In genomic region chr4:169634975-169635374, GRCh38 we compare ENCODE assay signal across 1 cellular context.
TF ChIP-seq lines count a peak whose summit lies in the region.

No MANE protein-coding gene starts in this region.

TF ChIP-seq in SK-N-SH, 30 proteins besides CTCF, POLR2A, EP300 and RAD21 (continued from another document):
- no peak for TF ChIP-seq MAX (IDR thresholded peaks at IDR 0.05; ENCODE audit: low read depth)
- no peak for TF ChIP-seq ZBTB33 (IDR thresholded peaks at IDR 0.05; ENCODE audit: borderline replicate concordance, low read depth)
- TF ChIP-seq USF2 (IDR thresholded peaks at IDR 0.05; ENCODE audit: borderline replicate concordance, low read depth, low read length): no peak
- no peak for TF ChIP-seq FOXJ3 (CRISPR knock-in tag; IDR thresholded peaks at IDR 0.05)
- no peak for TF ChIP-seq ELF1 (IDR thresholded peaks at IDR 0.05)
- TF ChIP-seq CHD2 (IDR thresholded peaks at IDR 0.05; ENCODE audit: low read length, partially characterized antibody): no peak
